ENCODE assay signal across 8 cellular contexts in genomic region chr12:68878846-68879245, GRCh38. TPM values are rescaled to one million over a fixed set of nuclear protein-coding genes. Genes with fewer than 3 reads are reported as not detected.
"Had no signal": no experiment of that assay in that cellular context is flagged by ENCODE, and none has a peak within 500 bp of the region (broad histone marks: within the 10 kb centered on the region; RNA-seq: fewer than 3 reads in every experiment).

No MANE protein-coding gene starts in this region.

- H3K4me3 ChIP-seq: K562 had no signal

- DNase-seq: IMR-90, KBM-7, KG1 had no signal

- H3K27ac ChIP-seq: HL-60 had no signal

RNA-seq across cellular contexts. Expression of gene CPM, which starts 54.1 kb away (rescaled TPM):
- total RNA-seq: HepG2, HT-29, HT1080 had no signal
- polyA plus RNA-seq: HepG2, K562 had no signal
